1 cellular context compared by ENCODE assay signal in genomic region chr11:104581246-104581980, GRCh38.
A peak's percentile ranks its signal among the peaks of the same experiment; 100 is the strongest.
TF ChIP-seq lines count a peak whose summit lies in the region.

No MANE protein-coding gene starts in this region.

TF ChIP-seq in H1, 55 proteins besides CTCF, POLR2A, EP300 and RAD21 (continued from another document):
- TF ChIP-seq CHD7 (IDR thresholded peaks at IDR 0.05; ENCODE audit: insufficient replicate concordance, low read length): peak; percentile 89
- TF ChIP-seq SP1 (IDR thresholded peaks at IDR 0.05; ENCODE audit: low read depth, low read length): no peak
- no peak for TF ChIP-seq TEAD4 (IDR thresholded peaks at IDR 0.05; ENCODE audit: low read depth, low read length)
- TF ChIP-seq TCF12 (IDR thresholded peaks at IDR 0.05; ENCODE audit: low read depth, low read length): 0 out of 2 replicates have a peak, but pooled peaks have one; percentile 42
- TF ChIP-seq SP4 (IDR thresholded peaks at IDR 0.05; ENCODE audit: low read length): no peak
- no peak for TF ChIP-seq ATF3 (IDR thresholded peaks at IDR 0.05; ENCODE audit: insufficient read depth, low read depth, low read length)
- TF ChIP-seq MAFK (IDR thresholded peaks at IDR 0.05; ENCODE audit: low read depth, low read length): peak; percentile 51; the same call in 1 of the 2 replicates
- peak; percentile 92 for TF ChIP-seq NANOG (IDR thresholded peaks at IDR 0.05; ENCODE audit: insufficient read depth, low read depth, low read length, poor library complexity, severe bottlenecking)
- no peak for TF ChIP-seq CBX8 (IDR thresholded peaks at IDR 0.05; ENCODE audit: borderline replicate concordance, low read depth, low read length)
- no peak for TF ChIP-seq FOSL1 (IDR thresholded peaks at IDR 0.05; ENCODE audit: insufficient read depth, low read depth, low read length)
